Comparison of ENCODE assay signal across 7 cellular contexts in the genomic region with DNA sequence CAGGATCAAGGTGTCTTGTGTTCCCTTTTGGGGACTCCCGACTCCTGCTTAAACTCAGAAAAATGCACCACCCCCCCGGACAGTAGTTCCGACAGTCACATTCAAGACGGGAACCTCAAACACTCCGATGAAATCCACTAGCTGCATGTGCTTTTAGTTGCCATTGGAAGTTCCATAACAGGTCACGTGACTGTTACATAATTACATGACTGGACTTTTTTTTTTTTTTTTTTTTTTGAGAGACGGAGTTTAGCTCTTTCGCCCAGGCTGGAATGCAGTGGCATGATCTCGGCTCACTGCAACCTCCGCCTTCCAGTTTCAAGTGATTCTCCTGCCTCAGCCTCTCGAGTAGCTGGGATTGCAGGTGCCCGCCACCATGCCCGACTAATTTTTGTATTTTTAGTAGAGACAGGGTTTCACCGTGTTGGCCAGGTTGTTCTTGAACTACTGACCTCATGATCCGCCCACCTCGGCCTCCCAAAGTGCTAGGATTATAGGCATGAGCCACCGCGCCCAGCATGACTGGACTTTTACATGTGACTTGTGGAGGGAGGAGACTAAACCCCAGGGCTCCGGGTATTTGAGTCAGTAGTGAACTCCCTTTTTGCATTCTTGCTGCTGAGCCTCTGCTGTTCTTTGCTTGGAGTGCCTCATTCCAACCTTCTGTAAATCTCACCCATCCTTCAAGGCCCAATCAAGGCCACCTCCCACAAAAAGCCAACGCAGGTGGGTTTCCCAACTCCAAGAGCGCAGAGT. TPM values are rescaled to one million over a fixed set of nuclear protein-coding genes. Genes with fewer than 3 reads are reported as not detected.
DNase-seq lines count a peak whose midpoint lies in the region; TF ChIP-seq lines count a peak whose summit lies in the region.
"Not testable (repeated sequence)": the region's sequence is repeated elsewhere in the genome, so short reads cannot be mapped to it uniquely, and the experiment has no call there.

No MANE protein-coding gene starts in this region.

- not testable (repeated sequence) for H3K79me1 ChIP-seq in trophoblast cell (ENCODE audit: low read length)

- TF ChIP-seq RAD21 in Ishikawa (IDR thresholded peaks at IDR 0.05; ENCODE audit: low read depth) = not testable (repeated sequence)

- DNase-seq in EH (ENCODE audit: low read depth) = peak; percentile 74
- DNase-seq in SIG-M5 treated with dmso at 0.1 percent for 504 hours (lab: John Stamatoyannopoulos, UW; ENCODE audit: unreplicated experiment) = peak; percentile 70
- not testable (repeated sequence) for DNase-seq in activated naive CD4-positive, alpha-beta T cell treated with anti-CD3 and anti-CD28 coated beads for 36 hours
- DNase-seq in kidney glomerular epithelial cell (lab: John Stamatoyannopoulos, UW) = peak; percentile 4
- DNase-seq in trophoblast cell = peak; percentile 83 to 87

- peaks cover 36% of the 10 kb centered on the region for H3K4me1 Mint-ChIP-seq in activated naive CD4-positive, alpha-beta T cell treated with anti-CD3 and anti-CD28 coated beads for 36 hours (ENCODE audit: low read depth)

- not testable (repeated sequence) for H2BK120ac ChIP-seq in trophoblast cell (ENCODE audit: insufficient read depth, low read length, poor library complexity)

- not testable (repeated sequence) for H2AFZ ChIP-seq in trophoblast cell (ENCODE audit: insufficient read depth, low read length, poor library complexity)

- not testable (repeated sequence) for H2BK5ac ChIP-seq in trophoblast cell (ENCODE audit: low read depth, low read length, poor library complexity)

- H4K12ac ChIP-seq in trophoblast cell (ENCODE audit: low read depth, low read length) = not testable (repeated sequence)

- H3K4me2 ChIP-seq in trophoblast cell (ENCODE audit: low read length) = peak overlapping the region; percentile 95

- CTCF ChIA-PET in activated naive CD4-positive, alpha-beta T cell treated with anti-CD3 and anti-CD28 coated beads for 36 hours (lab: Charles Lee) = interaction anchor here (0.7 to 1.6 kb wide), 2 partner anchors 11 to 289 kb away, joined by 6 to 7 read pairs; partner anchors contain the start of gene MAFG

- H3K4ac ChIP-seq in trophoblast cell (ENCODE audit: low read depth, low read length) = peak overlapping the region; percentile 20

- H3K9me3 Mint-ChIP-seq in activated naive CD4-positive, alpha-beta T cell treated with anti-CD3 and anti-CD28 coated beads for 36 hours = not testable (repeated sequence)

- peak overlapping the region; percentile 90 for H3K4me3 Mint-ChIP-seq in activated naive CD4-positive, alpha-beta T cell treated with anti-CD3 and anti-CD28 coated beads for 36 hours

- H3K4me1 ChIP-seq in endocrine pancreas (ENCODE audit: control insufficient read depth, insufficient read depth, low read length); trophoblast cell (ENCODE audit: control insufficient read depth in 1 of 2, insufficient read depth in 2 of 2, low read length in 2 of 2): not testable (repeated sequence)

- H3K36me3 ChIP-seq in endocrine pancreas (ENCODE audit: control insufficient read depth, insufficient read depth, low read length) (peaks cover 12% of the 10 kb centered on the region), trophoblast cell (ENCODE audit: control insufficient read depth in 1 of 2, insufficient read depth in 2 of 2, low read length in 2 of 2) (peaks cover 63 to 66% of the 10 kb centered on the region in 2 experiments)

- not testable (repeated sequence) for TF ChIP-seq EP300 in Ishikawa (IDR thresholded peaks at IDR 0.05; ENCODE audit: borderline replicate concordance)

- not testable (repeated sequence) for H3K23ac ChIP-seq in trophoblast cell (ENCODE audit: low read length)

- H3K36me3 Mint-ChIP-seq in activated naive CD4-positive, alpha-beta T cell treated with anti-CD3 and anti-CD28 coated beads for 36 hours (ENCODE audit: low read depth) = peaks cover 16% of the 10 kb centered on the region

- H3K18ac ChIP-seq in trophoblast cell (ENCODE audit: low read length) = not testable (repeated sequence)

- H3K9ac ChIP-seq in endocrine pancreas (ENCODE audit: control insufficient read depth, insufficient read depth, low read length); trophoblast cell (ENCODE audit: low read length): not testable (repeated sequence)

- not testable (repeated sequence) for H3K14ac ChIP-seq in trophoblast cell (ENCODE audit: low read length)

- not testable (repeated sequence) for H3K27me3 ChIP-seq in endocrine pancreas (ENCODE audit: control insufficient read depth, insufficient read depth, low read length); trophoblast cell (ENCODE audit: insufficient read depth, low read length)

- not testable (repeated sequence) for H2BK12ac ChIP-seq in trophoblast cell (ENCODE audit: low read length)

- WGBS in trophoblast cell (ENCODE audit: extremely low coverage, insufficient coverage, insufficient read length) = no CpG with 5 or more reads among the region's 21 CpGs

- not testable (repeated sequence) for H4K8ac ChIP-seq in trophoblast cell (ENCODE audit: low read depth, low read length)

- intact Hi-C loops in activated naive CD4-positive, alpha-beta T cell treated with anti-CD3 and anti-CD28 coated beads for 36 hours (cut with micrococcal nuclease) = not testable (repeated sequence)

- H3K27ac ChIP-seq in trophoblast cell (ENCODE audit: low read depth, low read length) = not testable (repeated sequence)

- H2AK5ac ChIP-seq in trophoblast cell (ENCODE audit: low read length) = not testable (repeated sequence)

- not testable (repeated sequence) for H3K79me2 ChIP-seq in trophoblast cell (ENCODE audit: control insufficient read depth, insufficient read depth, low read length, poor library complexity)

- peak overlapping the region; percentile 69 for H3K4me3 ChIP-seq in endocrine pancreas (ENCODE audit: control insufficient read depth, insufficient read depth, low read length)
- H3K4me3 ChIP-seq in trophoblast cell (ENCODE audit: low read depth, low read length) = not testable (repeated sequence)

- not testable (repeated sequence) for H3K9me3 ChIP-seq in endocrine pancreas (ENCODE audit: control insufficient read depth, low read length); trophoblast cell (ENCODE audit: insufficient read depth, low read depth, low read length)

- not testable (repeated sequence) for H3K27ac Mint-ChIP-seq in activated naive CD4-positive, alpha-beta T cell treated with anti-CD3 and anti-CD28 coated beads for 36 hours

- not testable (repeated sequence) for H3K27me3 Mint-ChIP-seq in activated naive CD4-positive, alpha-beta T cell treated with anti-CD3 and anti-CD28 coated beads for 36 hours (ENCODE audit: low read depth)

- H4K91ac ChIP-seq in trophoblast cell (ENCODE audit: low read depth, low read length) = not testable (repeated sequence)

TF ChIP-seq in Ishikawa, 13 proteins besides CTCF, POLR2A, EP300 and RAD21:
- TF ChIP-seq USF1 (IDR thresholded peaks at IDR 0.05) (0 out of 2 replicates have a peak, but pooled peaks have one; percentile 30), EGR1 (IDR thresholded peaks at IDR 0.05) (0 out of 2 replicates have a peak, but pooled peaks have one; percentile 8)

RNA-seq across cellular contexts. Expression of gene SIRT7, which starts 1.6 kb away (rescaled TPM):
- total RNA-seq in activated naive CD4-positive, alpha-beta T cell treated with anti-CD3 and anti-CD28 coated beads for 36 hours = 10 to 100 TPM; 18.8 to 22.1 TPM
- polyA plus RNA-seq in trophoblast cell (2013) = 33.1 and 36.5 TPM in 2 replicates

RNA-seq across cellular contexts. Expression of gene PCYT2, which starts 5.2 kb away (rescaled TPM):
- total RNA-seq in activated naive CD4-positive, alpha-beta T cell treated with anti-CD3 and anti-CD28 coated beads for 36 hours = 10 to 100 TPM; 15.9 to 16.6 TPM
- 27.8 and 28.9 TPM in 2 replicates for polyA plus RNA-seq in trophoblast cell (2013)

RNA-seq across cellular contexts. Expression of gene MAFG, which starts 11.1 kb away (rescaled TPM):
- total RNA-seq in activated naive CD4-positive, alpha-beta T cell treated with anti-CD3 and anti-CD28 coated beads for 36 hours = 10 to 100 TPM; 13.5 to 14.8 TPM
- polyA plus RNA-seq in trophoblast cell (2013) = 32.1 and 36.5 TPM in 2 replicates

RNA-seq across cellular contexts. Expression of gene NPB, which starts 14.4 kb away (rescaled TPM):
- total RNA-seq in activated naive CD4-positive, alpha-beta T cell treated with anti-CD3 and anti-CD28 coated beads for 36 hours = under 1 TPM; 0.12 to 0.19 TPM
- 27.1 and 28.5 TPM in 2 replicates for polyA plus RNA-seq in trophoblast cell (2013)

RNA-seq across cellular contexts. Expression of gene PYCR1, which starts 20.7 kb away (rescaled TPM):
- total RNA-seq in activated naive CD4-positive, alpha-beta T cell treated with anti-CD3 and anti-CD28 coated beads for 36 hours = 100 to 1,000 TPM; 121 to 130 TPM
- 37.2 and 37.6 TPM in 2 replicates for polyA plus RNA-seq in trophoblast cell (2013)
